Comparison of ENCODE assay signal across 24 cellular contexts in the genomic region with DNA sequence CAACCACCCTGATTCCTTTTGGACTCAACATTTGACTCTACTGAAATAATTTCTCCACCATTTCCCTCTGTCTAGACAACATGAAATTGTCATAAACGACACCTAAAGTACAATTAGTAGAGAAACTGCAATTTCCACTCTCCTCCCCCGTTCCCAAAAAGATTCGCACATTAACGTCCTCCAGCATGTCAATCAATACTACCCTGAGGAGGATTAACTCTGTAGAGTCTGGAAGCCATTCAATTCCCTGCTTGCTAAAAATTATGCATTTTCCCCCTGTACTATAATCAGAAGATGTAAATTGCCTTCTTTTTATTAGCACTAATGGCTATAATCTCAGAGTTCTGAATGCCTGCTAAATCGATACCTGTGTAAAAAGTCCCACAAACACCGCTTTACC.
"Had no signal": no experiment of that assay in that cellular context is flagged by ENCODE, and none has a peak within 500 bp of the region (broad histone marks: within the 10 kb centered on the region; RNA-seq: fewer than 3 reads in every experiment).

No MANE protein-coding gene starts in this region.

- H3K9me3 ChIP-seq: gastrocnemius medialis, neutrophil, SK-N-SH had no signal

- H3K27me3 ChIP-seq: brain microvascular endothelial cell, gastrocnemius medialis, neutrophil, right atrium auricular region, tibial nerve had no signal

- ATAC-seq: activated T-cell treated with anti-CD3 and anti-CD28 coated beads, Interleukin-2, amount 50 U/mL, for 72 hours; gastrocnemius medialis had no signal

- H3K9me3 Mint-ChIP-seq: dendritic cell treated with granulocyte-macrophage colony-stimulating factor and Interleukin-4, amounts not matched to agents 40 ng/mL and 50 ng/mL, for 4 days; endodermal cell; naive B cell had no signal

- H3K27me3 Mint-ChIP-seq: activated CD4-positive, alpha-beta memory T cell treated with anti-CD3 and anti-CD28 coated beads for 36 hours; activated naive CD8-positive, alpha-beta T cell treated with anti-CD3 and anti-CD28 coated beads for 36 hours; dendritic cell treated with granulocyte-macrophage colony-stimulating factor and Interleukin-4, amounts not matched to agents 40 ng/mL and 50 ng/mL, for 4 days; naive B cell had no signal

- FAIRE-seq: islet of Langerhans, small intestine had no signal

- H3K36me3 ChIP-seq: brain microvascular endothelial cell, gastrocnemius medialis, neutrophil, right atrium auricular region had no signal

- H3K27ac ChIP-seq: brain microvascular endothelial cell, neutrophil, right atrium auricular region, tibial nerve had no signal

- H3K4me2 ChIP-seq: SK-N-SH had no signal

- H3K4me3 Mint-ChIP-seq: activated CD4-positive, alpha-beta memory T cell treated with anti-CD3 and anti-CD28 coated beads for 36 hours; activated naive CD8-positive, alpha-beta T cell treated with anti-CD3 and anti-CD28 coated beads for 36 hours; activated T-cell treated with anti-CD3 and anti-CD28 coated beads, Interleukin-2, amount 50 U/mL, for 72 hours; dendritic cell treated with granulocyte-macrophage colony-stimulating factor and Interleukin-4, amounts not matched to agents 40 ng/mL and 50 ng/mL, for 4 days; endodermal cell; naive B cell had no signal

- DNase-seq: activated CD4-positive, alpha-beta memory T cell treated with anti-CD3 and anti-CD28 coated beads for 36 hours; activated CD4-positive, CD25-positive, alpha-beta regulatory T cell treated with anti-CD3 and anti-CD28 coated beads, Interleukin-2, amount 50 U/mL, for 72 hours; activated naive CD8-positive, alpha-beta T cell treated with anti-CD3 and anti-CD28 coated beads for 36 hours; activated T-cell treated with anti-CD3 and anti-CD28 coated beads, Interleukin-2, amount 50 U/mL, for 72 hours; brain microvascular endothelial cell; cerebellar nuclear complex; endodermal cell; erythroblast; gastrocnemius medialis; left colon; naive B cell; SK-N-SH; stimulated activated CD4-positive, alpha-beta T cell treated with anti-CD3 and anti-CD28 coated beads, Interleukin-4, amount 100 ng/mL, for 24 hours; stimulated activated naive CD4-positive, alpha-beta T cell; substantia nigra; T-helper 1 cell; T1000 had no signal

- H3K27ac Mint-ChIP-seq: activated CD4-positive, alpha-beta memory T cell treated with anti-CD3 and anti-CD28 coated beads for 36 hours; activated naive CD8-positive, alpha-beta T cell treated with anti-CD3 and anti-CD28 coated beads for 36 hours; activated T-cell treated with anti-CD3 and anti-CD28 coated beads, Interleukin-2, amount 50 U/mL, for 72 hours; dendritic cell treated with granulocyte-macrophage colony-stimulating factor and Interleukin-4, amounts not matched to agents 40 ng/mL and 50 ng/mL, for 4 days; endodermal cell had no signal

- H3K4me3 ChIP-seq: gastrocnemius medialis, lung, right atrium auricular region, tibial nerve had no signal

- H3K9ac ChIP-seq: SK-N-SH had no signal
